In the genomic region with DNA sequence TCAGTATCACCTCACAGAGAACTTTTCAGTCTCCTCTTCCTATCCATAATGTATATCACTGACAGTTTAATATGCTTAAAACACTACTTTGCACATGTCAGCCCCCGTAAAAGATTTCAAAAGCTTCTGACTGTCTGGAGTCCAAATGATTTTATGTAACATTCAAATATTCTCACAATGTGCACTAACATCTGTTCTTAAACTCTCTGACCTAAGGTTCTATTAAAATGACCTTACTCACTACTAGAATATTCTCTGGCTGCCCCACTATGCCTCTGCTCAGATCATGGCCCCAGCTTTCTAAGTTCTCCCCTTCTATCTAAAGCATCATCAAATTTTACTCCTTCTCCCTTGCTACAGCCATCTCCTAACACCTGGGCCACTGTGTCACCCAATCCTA, we compare ENCODE assay signal across 25 cellular contexts.
"Had no signal": no experiment of that assay in that cellular context is flagged by ENCODE, and none has a peak within 500 bp of the region (broad histone marks: within the 10 kb centered on the region; RNA-seq: fewer than 3 reads in every experiment).

No MANE protein-coding gene starts in this region.

- H3K4me3 ChIP-seq: esophagus squamous epithelium, lower lobe of right lung, ovary, prostate gland, tibial artery had no signal

- ATAC-seq: activated T-cell treated with anti-CD3 and anti-CD28 coated beads, Interleukin-2, amount 50 U/mL, for 72 hours; left lobe of liver; lower lobe of right lung; natural killer cell treated with Interleukin-12 subunit alpha and Interleukin-12 subunit beta and Interleukin-15 and Interleukin-18, amount 100 ng/mL, for 72 hours had no signal

- H3K4me1 Mint-ChIP-seq: activated B cell treated with CpG ODN at 0.5 μM for 24 hours had no signal

- H3K27me3 ChIP-seq: esophagus squamous epithelium, neutrophil, ovary, tibial artery had no signal

- H3K4me3 Mint-ChIP-seq: activated B cell treated with CpG ODN at 0.5 μM for 24 hours; activated CD4-positive, alpha-beta memory T cell treated with anti-CD3 and anti-CD28 coated beads for 36 hours; activated naive CD4-positive, alpha-beta T cell treated with anti-CD3 and anti-CD28 coated beads for 36 hours; activated T-cell treated with anti-CD3 and anti-CD28 coated beads, Interleukin-2, amount 50 U/mL, for 72 hours; endodermal cell; natural killer cell treated with Interleukin-12 subunit alpha and Interleukin-12 subunit beta and Interleukin-15 and Interleukin-18, amount 100 ng/mL, for 72 hours; stimulated activated naive CD8-positive, alpha-beta T cell treated with anti-CD3 and anti-CD28 coated beads, Interleukin-15, Interleukin-2, amounts not matched to agents 100 ng/mL and 50 ng/mL, for 24 hours had no signal

- H3K9me3 ChIP-seq: esophagus squamous epithelium, lower lobe of right lung, neutrophil, ovary, prostate gland, tibial artery had no signal

- H3K4me1 ChIP-seq: esophagus squamous epithelium, lower lobe of right lung, prostate gland had no signal

- H3K27ac Mint-ChIP-seq: activated B cell treated with CpG ODN at 0.5 μM for 24 hours; activated CD4-positive, alpha-beta memory T cell treated with anti-CD3 and anti-CD28 coated beads for 36 hours; activated naive CD4-positive, alpha-beta T cell treated with anti-CD3 and anti-CD28 coated beads for 36 hours; activated T-cell treated with anti-CD3 and anti-CD28 coated beads, Interleukin-2, amount 50 U/mL, for 72 hours; endodermal cell; stimulated activated naive CD8-positive, alpha-beta T cell treated with anti-CD3 and anti-CD28 coated beads, Interleukin-15, Interleukin-2, amounts not matched to agents 100 ng/mL and 50 ng/mL, for 24 hours had no signal

- H3K36me3 ChIP-seq: lower lobe of right lung, ovary, prostate gland had no signal

- H3K9me3 Mint-ChIP-seq: activated B cell treated with CpG ODN at 0.5 μM for 24 hours; activated CD4-positive, alpha-beta memory T cell treated with anti-CD3 and anti-CD28 coated beads for 36 hours; activated naive CD4-positive, alpha-beta T cell treated with anti-CD3 and anti-CD28 coated beads for 36 hours; activated T-cell treated with anti-CD3 and anti-CD28 coated beads, Interleukin-2, amount 50 U/mL, for 72 hours; natural killer cell treated with Interleukin-12 subunit alpha and Interleukin-12 subunit beta and Interleukin-15 and Interleukin-18, amount 100 ng/mL, for 72 hours; stimulated activated naive CD8-positive, alpha-beta T cell treated with anti-CD3 and anti-CD28 coated beads, Interleukin-15, Interleukin-2, amounts not matched to agents 100 ng/mL and 50 ng/mL, for 24 hours had no signal

- H3K27ac ChIP-seq: esophagus squamous epithelium, lower lobe of right lung, neutrophil, ovary, prostate gland, tibial artery had no signal

- DNase-seq: activated B cell treated with CpG ODN at 0.5 μM for 24 hours; activated CD4-positive, alpha-beta memory T cell treated with anti-CD3 and anti-CD28 coated beads for 36 hours; activated CD4-positive, alpha-beta T cell treated with anti-CD3 and anti-CD28 coated beads for 4 hours; activated effector memory CD4-positive, alpha-beta T cell treated with Interleukin-2 at 50 U/mL for 16 hours; activated naive CD4-positive, alpha-beta T cell treated with anti-CD3 and anti-CD28 coated beads for 36 hours; activated T-cell treated with anti-CD3 and anti-CD28 coated beads, Interleukin-2, amount 50 U/mL, for 72 hours; amygdala; cerebellar nuclear complex; cortex of kidney; endodermal cell; esophagus squamous epithelium; foreskin fibroblast; kidney; lower lobe of right lung; ovary; stimulated activated CD4-positive, alpha-beta T cell treated with anti-CD3 and anti-CD28 coated beads, Interleukin-12 subunit alpha, Interleukin-12 subunit beta, amount 100 ng/mL, for 4 hours; stimulated activated CD4-positive, alpha-beta T cell treated with anti-CD3 and anti-CD28 coated beads, Interleukin-4, amount 100 ng/mL, for 4 hours; substantia nigra; T1000; tibial artery had no signal

- FAIRE-seq: kidney had no signal

- H3K27me3 Mint-ChIP-seq: activated B cell treated with CpG ODN at 0.5 μM for 24 hours; activated CD4-positive, alpha-beta memory T cell treated with anti-CD3 and anti-CD28 coated beads for 36 hours; natural killer cell treated with Interleukin-12 subunit alpha and Interleukin-12 subunit beta and Interleukin-15 and Interleukin-18, amount 100 ng/mL, for 72 hours; stimulated activated naive CD8-positive, alpha-beta T cell treated with anti-CD3 and anti-CD28 coated beads, Interleukin-15, Interleukin-2, amounts not matched to agents 100 ng/mL and 50 ng/mL, for 24 hours had no signal
